12 cellular contexts compared by ENCODE assay signal in genomic region chr12:38903596-38903995, GRCh38. TPM values are rescaled to one million over a fixed set of nuclear protein-coding genes. Genes with fewer than 3 reads are reported as not detected.
DNase-seq lines count a peak whose midpoint lies in the region; ATAC-seq, FAIRE-seq and TF ChIP-seq lines count a peak whose summit lies in the region.
"Had no signal": no experiment of that assay in that cellular context is flagged by ENCODE, and none has a peak within 500 bp of the region (broad histone marks: within the 10 kb centered on the region; RNA-seq: fewer than 3 reads in every experiment).

No MANE protein-coding gene starts in this region.

- no peak for ATAC-seq in HCT116
- no peak for ATAC-seq in HG02642 (IDR thresholded peaks at IDR 0.05; ENCODE audit: poor library complexity, unreplicated experiment)

- intact Hi-C loops in CD14-positive monocyte (cut with micrococcal nuclease) = loop anchor here in 1 of 2 donors (10.0 kb wide), 1 partner anchor 329 kb away; no protein-coding TSS in a partner anchor
- intact Hi-C loops in HCT116 (cut with micrococcal nuclease) = no loop called here
- intact Hi-C loops in breast epithelium (cut with DNase I; ENCODE audit: low total_unique reads) = no loop called here

- CTCF ChIA-PET in HCT116 (lab: Charles Lee) = interaction anchor here (4.4 kb wide), 1 partner anchor 17 kb away, joined by 33 read pairs; no protein-coding TSS in a partner anchor

- peak overlapping the region; percentile 99; the same call in 1 of the 2 replicates for H3K4me2 ChIP-seq in HCT116 (ENCODE audit: low read length)

- peak overlapping the region in 6 of 7 donors; percentile 19 to 99 (median 98) for H3K27ac Mint-ChIP-seq in CD14-positive monocyte
- peak overlapping the region; percentile 33 to 77 (median 34) for H3K27ac Mint-ChIP-seq in nephron

- H3K27me3 ChIP-seq in HCT116 (ENCODE audit: insufficient read depth, low read length) (no peaks in the 10 kb centered on the region), breast epithelium (no peaks in the 10 kb centered on the region)
- H3K27me3 ChIP-seq: neutrophil had no signal

- no peak overlapping the region for H2AFZ ChIP-seq in HCT116 (ENCODE audit: low read depth, low read length, poor library complexity, severe bottlenecking)

- H3K4me1 Mint-ChIP-seq in CD14-positive monocyte = peaks cover 47% of the 10 kb centered on the region
- H3K4me1 Mint-ChIP-seq in nephron = peaks cover 21% of the 10 kb centered on the region

- H3K27ac ChIP-seq in HCT116 (ENCODE audit: low read depth, low read length) = no peak overlapping the region; the same call in 1 of the 2 replicates
- H3K27ac ChIP-seq in breast epithelium = peak overlapping the region; percentile 34 to 99
- H3K27ac ChIP-seq: neutrophil had no signal

- H3K27me3 Mint-ChIP-seq in CD14-positive monocyte (ENCODE audit: low read depth in 3 of 3) (peaks cover 0 to 2% (median 2%) of the 10 kb centered on the region in 3 donors), nephron (ENCODE audit: low read depth) (peaks cover 20% of the 10 kb centered on the region)

- no peak for DNase-seq in CD14-positive monocyte (ENCODE audit: low spot score)
- no peak for DNase-seq in HCT116 (ENCODE audit: low read depth, low spot score)
- no peak for DNase-seq in breast epithelium (ENCODE audit: low spot score in 2 of 2)
- DNase-seq in H54 (ENCODE audit: insufficient read length, low spot score) = no peak
- no peak for DNase-seq in 8988T
- DNase-seq in glomerular visceral epithelial cell (ENCODE audit: extremely low spot score) = no peak
- DNase-seq: activated CD8-positive, alpha-beta memory T cell treated with anti-CD3 and anti-CD28 coated beads, Interleukin-2, amount 50 U/mL, for 48 hours; DMS153; NCI-H1105 had no signal

- peaks cover 7 to 27% of the 10 kb centered on the region in 2 experiments for H3K4me1 ChIP-seq in HCT116 (ENCODE audit: control insufficient read depth in 1 of 2, insufficient read depth in 2 of 2, low read length in 2 of 2)
- no peaks in the 10 kb centered on the region for H3K4me1 ChIP-seq in breast epithelium

- peaks cover 5% of the 10 kb centered on the region in 2 donors for H3K36me3 Mint-ChIP-seq in CD14-positive monocyte
- H3K36me3 Mint-ChIP-seq in nephron (ENCODE audit: low read depth) = no peaks in the 10 kb centered on the region

- POLR2A ChIA-PET in HCT116 (lab: Charles Lee) = no interaction called here

- H3K9me3 ChIP-seq in HCT116 (ENCODE audit: control insufficient read depth in 1 of 2, insufficient read depth in 1 of 2, low read depth in 1 of 2, low read length in 2 of 2) = no peaks in the 10 kb centered on the region
- H3K9me3 ChIP-seq in breast epithelium = no peaks in the 10 kb centered on the region
- H3K9me3 ChIP-seq: neutrophil had no signal

- no peak for FAIRE-seq in H54 (lab: Jason Lieb, UNC)

- no peak for TF ChIP-seq CTCF in CD14-positive monocyte (IDR thresholded peaks at IDR 0.05)
- no peak for TF ChIP-seq CTCF in HCT116 (IDR thresholded peaks at IDR 0.05 in 2 of 3, conservative IDR thresholded peaks at IDR 0.05 in 1 of 3; ENCODE audit: borderline replicate concordance in 1 of 3, insufficient read depth in 1 of 3, low read depth in 2 of 3, low read length in 2 of 3)
- no peak for TF ChIP-seq CTCF in breast epithelium (IDR thresholded peaks at IDR 0.05)
- no peak for TF ChIP-seq CTCF in nephron (IDR thresholded peaks at IDR 0.05; ENCODE audit: unreplicated experiment in 3 of 3)

- H3K9ac ChIP-seq in HCT116 (ENCODE audit: low read length) = no peak overlapping the region

- H3K36me3 ChIP-seq in HCT116 (ENCODE audit: control insufficient read depth in 1 of 2, insufficient read depth in 2 of 2, low read length in 2 of 2) (no peaks in the 10 kb centered on the region), breast epithelium (no peaks in the 10 kb centered on the region)
- H3K36me3 ChIP-seq: neutrophil had no signal

- RAD21 ChIA-PET in HCT116 (lab: Charles Lee; ENCODE audit: low non-redundant PET in 1 of 2, low total read pairs in 2 of 2, uncharacterized antibody in 2 of 2, unreplicated experiment in 2 of 2) = no interaction called here

- H3K4me3 ChIP-seq in HCT116 (replicated peaks in 1 of 2; ENCODE audit: low read depth in 1 of 2, low read length in 2 of 2) (no peak overlapping the region), breast epithelium (peak overlapping the region in 2 of 3 donors; percentile 73 to 87)

- H3K9me3 Mint-ChIP-seq in CD14-positive monocyte = peaks cover 0 to 2% (median 0%) of the 10 kb centered on the region in 7 donors
- H3K9me3 Mint-ChIP-seq in nephron = no peaks in the 10 kb centered on the region

- H3K4me3 Mint-ChIP-seq in CD14-positive monocyte (peak overlapping the region; percentile 97 to 98), nephron (peak overlapping the region; percentile 89 to 92 (median 90))

- no peaks in the 10 kb centered on the region for H4K20me1 ChIP-seq in HCT116 (ENCODE audit: insufficient read depth)

- no peak for TF ChIP-seq POLR2A in HCT116 (IDR thresholded peaks at IDR 0.05; ENCODE audit: borderline replicate concordance, extremely low read depth, insufficient read depth, insufficient read length)
- TF ChIP-seq POLR2A in breast epithelium (IDR thresholded peaks at IDR 0.05) = no peak
- no peak for TF ChIP-seq POLR2A in H54 (IDR thresholded peaks at IDR 0.05; ENCODE audit: low read depth, low read length)

- peaks cover 41% of the 10 kb centered on the region for H3K79me2 ChIP-seq in HCT116 (ENCODE audit: insufficient read depth, low read length)

- no peak for TF ChIP-seq RAD21 in HCT116 (IDR thresholded peaks at IDR 0.05; ENCODE audit: low read depth)

- no peaks in the 10 kb centered on the region for H3K9me2 ChIP-seq in HCT116 (ENCODE audit: insufficient read depth)

- no TSS peak for BruUV-seq in HCT116 (replicated peaks; lab: Mats Ljungman, UMichigan)

TF ChIP-seq in HCT116, 20 proteins besides CTCF, POLR2A, EP300 and RAD21:
- TF ChIP-seq EZH2 (IDR thresholded peaks at IDR 0.05) (no peak), CBX3 (IDR thresholded peaks at IDR 0.05; ENCODE audit: low read depth) (no peak), ZNF274 (IDR thresholded peaks at IDR 0.05; ENCODE audit: low read depth, low read length) (no peak), CEBPB (IDR thresholded peaks at IDR 0.05; ENCODE audit: low read depth) (no peak), FOSL1 (IDR thresholded peaks at IDR 0.05; ENCODE audit: low read depth) (no peak), MAX (IDR thresholded peaks at IDR 0.05) (no peak), JUND (IDR thresholded peaks at IDR 0.05) (no peak), ZFX (IDR thresholded peaks at IDR 0.05) (no peak), TCF7L2 (IDR thresholded peaks at IDR 0.05; ENCODE audit: borderline replicate concordance, extremely low read depth, insufficient read depth, insufficient read length) (no peak), SIN3A (IDR thresholded peaks at IDR 0.05; ENCODE audit: low read depth) (no peak), SP1 (IDR thresholded peaks at IDR 0.05; ENCODE audit: low read depth) (no peak), POLR2AphosphoS5 (IDR thresholded peaks at IDR 0.05; ENCODE audit: low read depth, low read length) (no peak), EZH2phosphoT487 (IDR thresholded peaks at IDR 0.05; ENCODE audit: borderline replicate concordance) (no peak), ZBTB33 (IDR thresholded peaks at IDR 0.05; ENCODE audit: extremely low read depth, insufficient replicate concordance, low read length) (no peak), YY1 (IDR thresholded peaks at IDR 0.05; ENCODE audit: extremely low read depth, insufficient replicate concordance, low read depth, low read length) (no peak), EGR1 (IDR thresholded peaks at IDR 0.05; ENCODE audit: low read depth) (no peak)

RNA-seq across cellular contexts. Expression of gene CPNE8, which starts 1.8 kb away (rescaled TPM):
- polyA plus RNA-seq in CD14-positive monocyte = 10 to 100 TPM; 15.2 to 22.5 TPM
- total RNA-seq in HCT116 (2021; ENCODE audit: unreplicated experiment) (14.2 TPM), breast epithelium (10 to 100 TPM; 11.3 to 29.8 (median 28.3) TPM)
- 2.2 and 3.4 TPM in 2 replicates for polyA plus RNA-seq in HCT116 (2012)

Comparison
In these comparisons a context has a peak if more than half of its experiments do, and no peak if none do; other contexts are left out.
1. H3K4me3 ChIP-seq: peak in breast epithelium (2 of 3); none in HCT116 (0 of 2).